Comparison of ENCODE assay signal across 1 cellular context in genomic region chr1:63317814-63318156, GRCh38.
TF ChIP-seq lines count a peak whose summit lies in the region.

No MANE protein-coding gene starts in this region.

TF ChIP-seq in IMR-90, 13 proteins besides CTCF, POLR2A, EP300 and RAD21 (continued from another document):
- TF ChIP-seq USF2 (IDR thresholded peaks at IDR 0.05; ENCODE audit: low read depth, low read length) = no peak
- TF ChIP-seq SMC3 (IDR thresholded peaks at IDR 0.05; ENCODE audit: low read depth, low read length) = no peak
- TF ChIP-seq MAZ (IDR thresholded peaks at IDR 0.05; ENCODE audit: borderline replicate concordance, low read depth, low read length) = no peak
- no peak for TF ChIP-seq RFX5 (IDR thresholded peaks at IDR 0.05; ENCODE audit: low read depth, low read length)
- no peak for TF ChIP-seq CEBPB (IDR thresholded peaks at IDR 0.05; ENCODE audit: low read depth, low read length)
- no peak for TF ChIP-seq CHD1 (IDR thresholded peaks at IDR 0.05; ENCODE audit: low read depth, low read length)
- no peak for TF ChIP-seq RCOR1 (IDR thresholded peaks at IDR 0.05; ENCODE audit: insufficient replicate concordance, low read length)
- TF ChIP-seq BHLHE40 (IDR thresholded peaks at IDR 0.05; ENCODE audit: low read depth, low read length) = no peak
